Comparison of ENCODE assay signal across 1 cellular context in the genomic region with DNA sequence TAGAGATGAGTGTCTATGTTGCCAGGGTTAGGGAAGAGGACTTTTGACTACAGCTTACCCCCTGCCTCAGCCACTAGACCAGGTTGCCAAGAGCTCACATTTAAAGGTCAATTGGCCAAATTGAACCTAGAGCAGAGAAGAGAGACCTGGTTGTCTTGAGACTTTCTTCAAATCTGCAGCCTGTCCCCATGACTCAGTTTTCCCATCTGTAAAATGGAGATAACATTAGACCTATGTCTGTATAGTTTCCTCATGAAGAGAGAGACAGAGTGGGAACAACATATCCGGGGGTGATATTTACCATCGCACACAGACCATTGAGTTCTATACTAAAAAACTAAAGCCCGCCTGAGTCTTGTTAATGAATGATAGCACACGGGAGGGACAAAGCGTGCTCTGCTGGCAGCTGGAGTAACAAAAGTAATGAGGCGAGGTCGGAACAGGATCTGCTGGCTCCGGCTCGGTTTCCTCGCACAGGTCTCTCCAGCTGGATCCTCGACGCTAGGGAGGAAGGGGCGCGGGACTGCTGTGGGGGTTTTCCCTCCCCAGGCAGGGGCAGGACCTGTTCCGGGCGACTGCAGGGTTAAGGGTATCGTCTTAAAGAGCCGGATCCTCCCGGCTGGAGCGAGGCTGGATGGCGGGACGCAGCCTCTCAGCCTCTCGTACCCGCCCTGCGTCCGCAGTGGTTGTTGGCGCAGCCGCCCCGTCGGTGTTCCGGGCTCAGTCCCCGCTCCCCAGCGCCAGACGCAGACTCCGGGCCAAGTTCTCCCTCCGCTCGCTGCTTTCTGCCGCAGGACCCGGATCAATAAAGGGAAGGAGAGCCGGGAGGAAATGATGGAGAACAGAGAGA.
TF ChIP-seq lines count a peak whose summit lies in the region.

No MANE protein-coding gene starts in this region.

TF ChIP-seq in SK-N-SH treated with all-trans-retinoic acid at 6 μM for 48 hours, 23 proteins besides CTCF, POLR2A, EP300 and RAD21 (continued from another document):
- TF ChIP-seq, protein P1, sequence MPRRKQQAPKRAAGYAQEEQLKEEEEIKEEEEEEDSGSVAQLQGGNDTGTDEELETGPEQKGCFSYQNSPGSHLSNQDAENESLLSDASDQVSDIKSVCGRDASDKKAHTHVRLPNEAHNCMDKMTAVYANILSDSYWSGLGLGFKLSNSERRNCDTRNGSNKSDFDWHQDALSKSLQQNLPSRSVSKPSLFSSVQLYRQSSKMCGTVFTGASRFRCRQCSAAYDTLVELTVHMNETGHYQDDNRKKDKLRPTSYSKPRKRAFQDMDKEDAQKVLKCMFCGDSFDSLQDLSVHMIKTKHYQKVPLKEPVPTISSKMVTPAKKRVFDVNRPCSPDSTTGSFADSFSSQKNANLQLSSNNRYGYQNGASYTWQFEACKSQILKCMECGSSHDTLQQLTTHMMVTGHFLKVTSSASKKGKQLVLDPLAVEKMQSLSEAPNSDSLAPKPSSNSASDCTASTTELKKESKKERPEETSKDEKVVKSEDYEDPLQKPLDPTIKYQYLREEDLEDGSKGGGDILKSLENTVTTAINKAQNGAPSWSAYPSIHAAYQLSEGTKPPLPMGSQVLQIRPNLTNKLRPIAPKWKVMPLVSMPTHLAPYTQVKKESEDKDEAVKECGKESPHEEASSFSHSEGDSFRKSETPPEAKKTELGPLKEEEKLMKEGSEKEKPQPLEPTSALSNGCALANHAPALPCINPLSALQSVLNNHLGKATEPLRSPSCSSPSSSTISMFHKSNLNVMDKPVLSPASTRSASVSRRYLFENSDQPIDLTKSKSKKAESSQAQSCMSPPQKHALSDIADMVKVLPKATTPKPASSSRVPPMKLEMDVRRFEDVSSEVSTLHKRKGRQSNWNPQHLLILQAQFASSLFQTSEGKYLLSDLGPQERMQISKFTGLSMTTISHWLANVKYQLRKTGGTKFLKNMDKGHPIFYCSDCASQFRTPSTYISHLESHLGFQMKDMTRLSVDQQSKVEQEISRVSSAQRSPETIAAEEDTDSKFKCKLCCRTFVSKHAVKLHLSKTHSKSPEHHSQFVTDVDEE (CRISPR knock-in tag; IDR thresholded peaks at IDR 0.05), result no peak
